Comparison of ENCODE assay signal across 26 cellular contexts in genomic region chr6:169140986-169141495, GRCh38.
A peak's percentile ranks its signal among the peaks of the same experiment; 100 is the strongest.
DNase-seq lines count a peak whose midpoint lies in the region; ATAC-seq and TF ChIP-seq lines count a peak whose summit lies in the region.
"Had no signal": no experiment of that assay in that cellular context is flagged by ENCODE, and none has a peak within 500 bp of the region (broad histone marks: within the 10 kb centered on the region; RNA-seq: fewer than 3 reads in every experiment).

No MANE protein-coding gene starts in this region.

- H3K27me3 ChIP-seq in ascending aorta = no peaks in the 10 kb centered on the region
- no peaks in the 10 kb centered on the region for H3K27me3 ChIP-seq in esophagus squamous epithelium
- H3K27me3 ChIP-seq in sigmoid colon = no peaks in the 10 kb centered on the region
- H3K27me3 ChIP-seq in transverse colon = no peaks in the 10 kb centered on the region
- H3K27me3 ChIP-seq in mesendoderm (ENCODE audit: insufficient read depth, low read length, poor library complexity) = no peaks in the 10 kb centered on the region
- H3K27me3 ChIP-seq: suprapubic skin had no signal

- H3K9me3 ChIP-seq in ascending aorta = no peaks in the 10 kb centered on the region
- H3K9me3 ChIP-seq in esophagus squamous epithelium = no peaks in the 10 kb centered on the region
- no peaks in the 10 kb centered on the region for H3K9me3 ChIP-seq in sigmoid colon
- no peaks in the 10 kb centered on the region for H3K9me3 ChIP-seq in transverse colon
- H3K9me3 ChIP-seq: SK-N-SH, suprapubic skin had no signal

- no peak overlapping the region for H3K4me2 ChIP-seq in mesendoderm (ENCODE audit: low read length)
- H3K4me2 ChIP-seq: SK-N-SH had no signal

- in situ Hi-C loops in transverse colon (cut with MboI; ENCODE audit: low pct_ligation_motif_present in 1 of 4, low pct_unique_long_range_greater_than_20kb in 1 of 4, low sequenced_read_pairs in 3 of 4) = no loop called here

- no peaks in the 10 kb centered on the region for H3K79me2 ChIP-seq in mesendoderm (ENCODE audit: control insufficient read depth, insufficient read depth, low read length)

- no peak overlapping the region for H3K4ac ChIP-seq in mesendoderm (ENCODE audit: low read depth, low read length)

- H3K23ac ChIP-seq in mesendoderm (ENCODE audit: low read length) = no peak overlapping the region

- 79 to 84% methylated on average over 10 to 11 of the region's 11 CpGs for WGBS in esophagus squamous epithelium, 2 donors
- WGBS in sigmoid colon, 2 donors = 90% methylated on average over 11 of the region's 11 CpGs
- 76 to 88% methylated on average over 3 to 11 of the region's 11 CpGs for WGBS in transverse colon (ENCODE audit: low coverage in 1 of 2), 2 donors
- no CpG with 5 or more reads among the region's 11 CpGs for WGBS in mesendoderm (ENCODE audit: extremely low coverage, insufficient coverage, low lambda C conversion rate)

- intact Hi-C loops in ascending aorta (cut with DNase I) = no loop called here
- intact Hi-C loops in esophagus squamous epithelium (cut with DNase I) = no loop called here
- intact Hi-C loops in sigmoid colon (cut with DNase I) = loop anchor here (5.0 kb wide), 1 partner anchor 64 kb away; no protein-coding TSS in a partner anchor
- intact Hi-C loops in transverse colon (cut with DNase I; ENCODE audit: low total_unique reads) = no loop called here

- H3K18ac ChIP-seq in mesendoderm (ENCODE audit: low read length) = no peak overlapping the region

- no peak overlapping the region for H2BK15ac ChIP-seq in mesendoderm (replicated peaks; ENCODE audit: low read depth)

- no peak overlapping the region for H2AK5ac ChIP-seq in mesendoderm (ENCODE audit: low read length)

- H3K4me3 ChIP-seq in ascending aorta (no peak overlapping the region), esophagus squamous epithelium (no peak overlapping the region), sigmoid colon (no peak overlapping the region), transverse colon (no peak overlapping the region), mesendoderm (ENCODE audit: low read length) (no peak overlapping the region)
- H3K4me3 ChIP-seq: suprapubic skin had no signal

- no peak overlapping the region for H2BK5ac ChIP-seq in mesendoderm (ENCODE audit: low read length)

- H3K9ac ChIP-seq in mesendoderm (ENCODE audit: low read length) = no peak overlapping the region
- H3K9ac ChIP-seq: SK-N-SH had no signal

- H2BK120ac ChIP-seq in mesendoderm (ENCODE audit: low read depth, low read length) = no peak overlapping the region

- TF ChIP-seq EP300 in sigmoid colon (IDR thresholded peaks at IDR 0.05) = no peak
- no peak for TF ChIP-seq EP300 in transverse colon (IDR thresholded peaks at IDR 0.05; ENCODE audit: low read depth)

- no peak overlapping the region for H4K8ac ChIP-seq in mesendoderm (ENCODE audit: low read depth, low read length)

- no peaks in the 10 kb centered on the region for H3K36me3 ChIP-seq in ascending aorta
- no peaks in the 10 kb centered on the region for H3K36me3 ChIP-seq in esophagus squamous epithelium
- no peaks in the 10 kb centered on the region for H3K36me3 ChIP-seq in sigmoid colon
- no peaks in the 10 kb centered on the region for H3K36me3 ChIP-seq in transverse colon
- H3K36me3 ChIP-seq in mesendoderm (ENCODE audit: control insufficient read depth, insufficient read depth, low read length) = no peaks in the 10 kb centered on the region
- H3K36me3 ChIP-seq: suprapubic skin had no signal

- ATAC-seq in GM21576 (IDR thresholded peaks at IDR 0.05; ENCODE audit: unreplicated experiment) = no peak
- ATAC-seq: activated CD4-positive, CD25-positive, alpha-beta regulatory T cell treated with anti-CD3 and anti-CD28 coated beads, Interleukin-2, amount 50 U/mL, for 24 hours; activated naive CD8-positive, alpha-beta T cell treated with anti-CD3 and anti-CD28 coated beads, Interleukin-2, amount 50 U/mL, for 24 hours; left colon; PC-3; stimulated activated memory B cell treated with anti-CD40 and anti-IgM and Interleukin-4, amounts not matched to agents 10 μg/mL and 1 μg/mL and 100 μg/mL, for 72 hours had no signal

- peak overlapping the region; percentile 78 to 85 for H3K27ac ChIP-seq in ascending aorta
- H3K27ac ChIP-seq in esophagus squamous epithelium = peak overlapping the region in 3 of 4 donors; percentile 63 to 74 (median 69)
- H3K27ac ChIP-seq in sigmoid colon = peak overlapping the region; percentile 35 to 76 (median 71)
- peak overlapping the region in 3 of 4 donors; percentile 20 to 82 (median 79) for H3K27ac ChIP-seq in transverse colon
- no peak overlapping the region for H3K27ac ChIP-seq in mesendoderm (ENCODE audit: low read depth, low read length)

- no peaks in the 10 kb centered on the region for H3K79me1 ChIP-seq in mesendoderm (ENCODE audit: low read length)

- no peak for TF ChIP-seq POLR2A in esophagus squamous epithelium (IDR thresholded peaks at IDR 0.05)
- no peak for TF ChIP-seq POLR2A in sigmoid colon (IDR thresholded peaks at IDR 0.05)
- no peak for TF ChIP-seq POLR2A in transverse colon (IDR thresholded peaks at IDR 0.05)

- H3K4me1 ChIP-seq in ascending aorta (peaks cover 3 to 27% of the 10 kb centered on the region in 2 donors), esophagus squamous epithelium (peaks cover 0 to 20% (median 0%) of the 10 kb centered on the region in 3 donors), sigmoid colon (peaks cover 0 to 41% (median 36%) of the 10 kb centered on the region in 4 donors), transverse colon (peaks cover 0 to 15% (median 5%) of the 10 kb centered on the region in 4 donors), mesendoderm (ENCODE audit: control insufficient read depth, low read depth, low read length) (no peaks in the 10 kb centered on the region)

- TF ChIP-seq CTCF in ascending aorta (IDR thresholded peaks at IDR 0.05) (no peak), esophagus squamous epithelium (IDR thresholded peaks at IDR 0.05) (no peak), sigmoid colon (IDR thresholded peaks at IDR 0.05) (no peak), transverse colon (IDR thresholded peaks at IDR 0.05) (no peak)

- H3K56ac ChIP-seq in mesendoderm (ENCODE audit: low read length) = no peak overlapping the region

- DNase-seq in ascending aorta (ENCODE audit: low spot score in 2 of 2) (no peak), esophagus squamous epithelium (lab: John Stamatoyannopoulos, UW) (no peak), sigmoid colon (no peak), transverse colon (no peak), mesendoderm (no peak), HuH-7.5 (ENCODE audit: low spot score) (no peak)
- DNase-seq: activated CD4-positive, alpha-beta T cell treated with anti-CD3 and anti-CD28 coated beads, Interleukin-2, amount 50 U/mL, for 48 hours; activated CD8-positive, alpha-beta memory T cell treated with anti-CD3 and anti-CD28 coated beads, Interleukin-2, amount 50 U/mL, for 4 hours; activated naive CD4-positive, alpha-beta T cell; activated naive CD8-positive, alpha-beta T cell treated with anti-CD3 and anti-CD28 coated beads, Interleukin-2, amount 50 U/mL, for 24 hours; CD8-positive, alpha-beta memory T cell; dermis blood vessel endothelial cell; DMS 273 treated with DMSO at 0.1 percent for 48 hours; H7; Karpas-422; NCI-H1436 treated with DMSO at 0.1 percent for 48 hours; NCI-H2081 treated with DMSO at 0.1 percent for 48 hours; NCI-H2227 treated with DMSO at 0.1 percent for 48 hours; NCI-H526 treated with DMSO at 0.1 percent for 48 hours; PC-3; SK-N-SH had no signal

- H4K5ac ChIP-seq in mesendoderm (ENCODE audit: low read length) = no peak overlapping the region
